In genomic region chr19:35716735-35716984, GRCh38 we compare ENCODE assay signal across 1 cellular context.
TF ChIP-seq lines count a peak whose summit lies in the region.

No MANE protein-coding gene starts in this region.

TF ChIP-seq in K562, 482 proteins besides CTCF, POLR2A, EP300 and RAD21 (continued from another document and continues in another):
- TF ChIP-seq ZNF318 (IDR thresholded peaks at IDR 0.05; ENCODE audit: borderline replicate concordance in 1 of 2, low read depth in 1 of 2) (no peak), FOXO4 (CRISPR knock-in tag; IDR thresholded peaks at IDR 0.05) (no peak), THRA (IDR thresholded peaks at IDR 0.05) (no peak), MYBL2 (IDR thresholded peaks at IDR 0.05; ENCODE audit: low read depth) (no peak), MYBL2 (CRISPR knock-in tag; IDR thresholded peaks at IDR 0.05; ENCODE audit: borderline replicate concordance) (no peak), ZNF121 (CRISPR knock-in tag; conservative IDR thresholded peaks at IDR 0.05) (no peak), MITF (IDR thresholded peaks at IDR 0.05) (no peak), STAG1 (CRISPR knock-in tag; IDR thresholded peaks at IDR 0.05; ENCODE audit: borderline replicate concordance) (no peak), ZNF561 (CRISPR knock-in tag; conservative IDR thresholded peaks at IDR 0.05) (no peak), ZNF407 (IDR thresholded peaks at IDR 0.05; ENCODE audit: low read depth) (peak; percentile 72), LEF1 (IDR thresholded peaks at IDR 0.05) (no peak), KHSRP (IDR thresholded peaks at IDR 0.05) (no peak), PKNOX1 (IDR thresholded peaks at IDR 0.05) (no peak), CBX8 (IDR thresholded peaks at IDR 0.05; ENCODE audit: borderline replicate concordance, extremely low read depth, low read depth, low read length, poor library complexity, severe bottlenecking) (no peak), ZNF551 (CRISPR knock-in tag; IDR thresholded peaks at IDR 0.05) (no peak), SUPT5H (IDR thresholded peaks at IDR 0.05) (no peak), L3MBTL2 (IDR thresholded peaks at IDR 0.05) (peak; percentile 75), WHSC1 (IDR thresholded peaks at IDR 0.05; ENCODE audit: low read length) (no peak), MCM7 (IDR thresholded peaks at IDR 0.05) (no peak), ZBTB1 (CRISPR knock-in tag; IDR thresholded peaks at IDR 0.05; ENCODE audit: borderline replicate concordance, low read depth) (no peak), TRIM25 (IDR thresholded peaks at IDR 0.05; ENCODE audit: borderline replicate concordance) (no peak), CREB3L1 (IDR thresholded peaks at IDR 0.05; ENCODE audit: borderline replicate concordance, low read depth) (no peak), PHTF2 (CRISPR knock-in tag; IDR thresholded peaks at IDR 0.05) (no peak), RFX7 (CRISPR knock-in tag; IDR thresholded peaks at IDR 0.05) (no peak), CCAR2 (IDR thresholded peaks at IDR 0.05; ENCODE audit: low read depth, low read length) (no peak), HNRNPLL (IDR thresholded peaks at IDR 0.05; ENCODE audit: low read depth, low read length, poor library complexity, severe bottlenecking) (no peak), ID3 (CRISPR knock-in tag; IDR thresholded peaks at IDR 0.05) (no peak), ID3 (tag; IDR thresholded peaks at IDR 0.05) (peak; percentile 67), SLC30A9 (CRISPR knock-in tag; IDR thresholded peaks at IDR 0.05) (no peak), PTRF (tag; IDR thresholded peaks at IDR 0.05) (no peak), SP1 (CRISPR knock-in tag; IDR thresholded peaks at IDR 0.05) (no peak)
